34 cellular contexts compared by ENCODE assay signal in the genomic region with DNA sequence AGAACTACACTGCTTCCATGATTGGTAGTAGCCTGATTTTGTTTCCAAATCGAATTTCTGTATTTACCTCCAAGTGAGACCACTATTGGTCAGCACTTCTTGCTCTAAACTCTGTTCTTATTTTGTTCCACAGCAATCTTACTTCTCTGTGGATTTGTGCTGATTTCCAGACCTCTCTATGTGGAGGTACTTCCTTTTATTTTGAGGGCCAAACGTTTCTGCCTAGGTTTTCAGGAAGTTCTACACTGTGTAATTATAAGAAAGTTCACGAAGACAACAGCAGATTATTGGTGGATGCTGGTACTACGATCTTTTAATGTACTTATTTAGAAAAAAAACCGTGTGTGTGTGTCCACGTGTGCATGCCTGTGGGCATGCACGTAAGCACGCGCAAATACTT. TPM values are rescaled to one million over a fixed set of nuclear protein-coding genes. Genes with fewer than 3 reads are reported as not detected.
DNase-seq lines count a peak whose midpoint lies in the region; ATAC-seq, FAIRE-seq and TF ChIP-seq lines count a peak whose summit lies in the region.
"Had no signal": no experiment of that assay in that cellular context is flagged by ENCODE, and none has a peak within 500 bp of the region (broad histone marks: within the 10 kb centered on the region; RNA-seq: fewer than 3 reads in every experiment).

No MANE protein-coding gene starts in this region.

- H4K20me1 ChIP-seq in HepG2 (ENCODE audit: insufficient read depth, low read length) = no peaks in the 10 kb centered on the region
- H4K20me1 ChIP-seq: BLaER1 had no signal

- FAIRE-seq in HepG2 (lab: Jason Lieb, UNC) = no peak
- FAIRE-seq: astrocyte, endometrium, GM18507 had no signal

- no peak overlapping the region for H2AFZ ChIP-seq in HepG2 (ENCODE audit: low read length)

- POLR2A ChIA-PET in HepG2 (lab: Yijun Ruan, JAX) = no interaction called here

- ATAC-seq in right lobe of liver (peak; percentile 14 to 61 (median 38)), HepG2 (no peak), upper lobe of right lung (peak; percentile 75), GM21825 (IDR thresholded peaks at IDR 0.05; ENCODE audit: unreplicated experiment) (no peak)
- ATAC-seq: PC-3 had no signal

- TF ChIP-seq RAD21 in HepG2 (CRISPR knock-in tag; IDR thresholded peaks at IDR 0.05) = no peak

- DNase-seq in right lobe of liver = no peak
- DNase-seq in HepG2 (ENCODE audit: low spot score) = no peak
- DNase-seq in NOMO-1 treated with dmso at 0.1 percent for 144 hours (lab: John Stamatoyannopoulos, UW; ENCODE audit: unreplicated experiment) = peak; percentile 73
- peak; percentile 5 for DNase-seq in UCSD-AML1 (lab: John Stamatoyannopoulos, UW; ENCODE audit: unreplicated experiment)
- no peak for DNase-seq in upper lobe of right lung
- no peak for DNase-seq in GM13977 (ENCODE audit: low spot score)
- DNase-seq in testis = no peak
- DNase-seq: activated CD4-positive, alpha-beta memory T cell treated with anti-CD3 and anti-CD28 coated beads for 36 hours; activated CD8-positive, alpha-beta memory T cell treated with anti-CD3 and anti-CD28 coated beads, Interleukin-2, amount 50 U/mL, for 48 hours; COR-L47; dermis blood vessel endothelial cell; DMS79; esophagus squamous epithelium; foreskin melanocyte; heart right ventricle; kidney glomerular epithelial cell; lower lobe of right lung; NCI-H2081 treated with DMSO at 0.1 percent for 48 hours; NCI-H446; NCI-H774; nephron progenitor cell; PC-3; spleen; stimulated activated CD4-positive, alpha-beta T cell treated with anti-CD3 and anti-CD28 coated beads, Interleukin-2, amount 100 ng/mL, for 48 hours; substantia nigra; SW 1271; T1000; upper lobe of left lung had no signal

- H3K36me3 ChIP-seq in right lobe of liver (no peaks in the 10 kb centered on the region), HepG2 (replicated peaks in 1 of 2; ENCODE audit: control insufficient read depth in 1 of 2, insufficient read depth in 2 of 2, low read length in 2 of 2) (no peaks in the 10 kb centered on the region), upper lobe of right lung (no peaks in the 10 kb centered on the region), testis (ENCODE audit: low read depth, missing control alignments) (no peaks in the 10 kb centered on the region)
- H3K36me3 ChIP-seq: BLaER1, esophagus squamous epithelium, heart right ventricle, lower lobe of right lung, right atrium auricular region, spleen, upper lobe of left lung had no signal

- H3K27me3 ChIP-seq in right lobe of liver = no peaks in the 10 kb centered on the region
- no peaks in the 10 kb centered on the region for H3K27me3 ChIP-seq in HepG2 (ENCODE audit: control insufficient read depth in 1 of 2, insufficient read depth in 2 of 2, low read length in 2 of 2)
- H3K27me3 ChIP-seq in upper lobe of right lung = no peaks in the 10 kb centered on the region
- no peaks in the 10 kb centered on the region for H3K27me3 ChIP-seq in testis
- H3K27me3 ChIP-seq: BLaER1, esophagus squamous epithelium, heart right ventricle, right atrium auricular region, spleen, upper lobe of left lung had no signal

- H3K9me3 ChIP-seq in right lobe of liver (no peaks in the 10 kb centered on the region), HepG2 (ENCODE audit: low read length) (no peaks in the 10 kb centered on the region), upper lobe of right lung (no peaks in the 10 kb centered on the region), testis (no peaks in the 10 kb centered on the region)
- H3K9me3 ChIP-seq: BLaER1, esophagus squamous epithelium, heart right ventricle, lower lobe of right lung, right atrium auricular region, spleen, upper lobe of left lung had no signal

- WGBS in right lobe of liver (ENCODE audit: insufficient coverage, low coverage, low lambda C conversion rate, missing lambda C conversion rate) = 69% methylated on average over 9 of the region's 9 CpGs
- WGBS in HepG2 (ENCODE audit: low lambda C conversion rate) = 28% methylated on average over 9 of the region's 9 CpGs
- WGBS in testis, 2 donors = 80 to 83% methylated on average over 9 of the region's 9 CpGs

- H3K9ac ChIP-seq in HepG2 (ENCODE audit: insufficient read depth, low read depth, low read length) = no peak overlapping the region
- H3K9ac ChIP-seq: BLaER1 had no signal

- TF ChIP-seq EP300 in HepG2 (IDR thresholded peaks at IDR 0.05; ENCODE audit: low read depth in 2 of 2, low read length in 2 of 2) = no peak
- TF ChIP-seq EP300 in HepG2 (CRISPR knock-in tag; IDR thresholded peaks at IDR 0.05; ENCODE audit: borderline replicate concordance) = no peak

- H3K4me1 ChIP-seq in right lobe of liver = no peaks in the 10 kb centered on the region
- no peaks in the 10 kb centered on the region for H3K4me1 ChIP-seq in HepG2 (ENCODE audit: insufficient read depth, low read length)
- peaks cover 3% of the 10 kb centered on the region for H3K4me1 ChIP-seq in upper lobe of right lung
- no peaks in the 10 kb centered on the region for H3K4me1 ChIP-seq in testis
- H3K4me1 ChIP-seq: esophagus squamous epithelium, lower lobe of right lung, right atrium auricular region had no signal

- no peak overlapping the region for H3K4me3 ChIP-seq in right lobe of liver
- H3K4me3 ChIP-seq in HepG2 (replicated peaks in 1 of 3; ENCODE audit: insufficient read depth in 1 of 3, low read depth in 2 of 3, low read length in 3 of 3) = no peak overlapping the region
- H3K4me3 ChIP-seq in upper lobe of right lung = no peak overlapping the region
- H3K4me3 ChIP-seq in testis = no peak overlapping the region
- H3K4me3 ChIP-seq: BLaER1, esophagus squamous epithelium, heart right ventricle, lower lobe of right lung, right atrium auricular region, spleen, upper lobe of left lung had no signal

- CTCF ChIA-PET in HepG2 (lab: Yijun Ruan, JAX; ENCODE audit: low intra/inter-chr PET ratio, low total read pairs) = no interaction called here

- in situ Hi-C loops in HepG2 (cut with HindIII; ENCODE audit: extremely low pct_ligation_motif_present, low pct_unique_long_range_greater_than_20kb) (no loop called here), GM13977 (cut with MboI; ENCODE audit: low pct_unique_long_range_greater_than_20kb, low sequenced_read_pairs, unreplicated experiment) (no loop called here)

- H3K79me2 ChIP-seq in HepG2 (ENCODE audit: insufficient read depth, low read length) = no peaks in the 10 kb centered on the region

- TF ChIP-seq CTCF in right lobe of liver (IDR thresholded peaks at IDR 0.05) = no peak
- no peak for TF ChIP-seq CTCF in HepG2 (CRISPR knock-in tag; IDR thresholded peaks at IDR 0.05)
- no peak for TF ChIP-seq CTCF in upper lobe of right lung (IDR thresholded peaks at IDR 0.05)
- no peak for TF ChIP-seq CTCF in GM13977 (IDR thresholded peaks at IDR 0.05; ENCODE audit: extremely low read depth, insufficient read depth, missing control alignments)
- no peak for TF ChIP-seq CTCF in testis (IDR thresholded peaks at IDR 0.05)

- BruUV-seq in HepG2 (replicated peaks; lab: Mats Ljungman, UMichigan) = no TSS peak

- intact Hi-C loops in right lobe of liver (cut with DNase I) = no loop called here
- intact Hi-C loops in HepG2 (cut with micrococcal nuclease; ENCODE audit: unreplicated experiment) = no loop called here
- intact Hi-C loops in upper lobe of right lung (cut with DNase I) = no loop called here
- intact Hi-C loops in testis (cut with DNase I; ENCODE audit: low total_unique reads) = no loop called here

- TF ChIP-seq POLR2A in right lobe of liver (IDR thresholded peaks at IDR 0.05) = no peak
- no peak for TF ChIP-seq POLR2A in HepG2 (IDR thresholded peaks at IDR 0.05; ENCODE audit: insufficient read depth in 1 of 2, low read depth in 2 of 2, low read length in 2 of 2)
- TF ChIP-seq POLR2A in testis (IDR thresholded peaks at IDR 0.05) = no peak

- no peak overlapping the region for H3K4me2 ChIP-seq in HepG2 (ENCODE audit: low read depth, low read length)
- H3K4me2 ChIP-seq: BLaER1 had no signal

- H3K27ac ChIP-seq in right lobe of liver (no peak overlapping the region), HepG2 (ENCODE audit: extremely low read length, insufficient read depth, low read length) (no peak overlapping the region), upper lobe of right lung (no peak overlapping the region), testis (no peak overlapping the region)
- H3K27ac ChIP-seq: BLaER1, esophagus squamous epithelium, lower lobe of right lung, right atrium auricular region, upper lobe of left lung had no signal

RNA-seq across cellular contexts. Expression of gene DTHD1, which starts 46.7 kb away (rescaled TPM):
- total RNA-seq in right lobe of liver = under 1 TPM in 4 of 6 experiments, not detected in 2; 0.07 to 0.12 (median 0.12) TPM
- total RNA-seq in HepG2 (2016; rRNA removed; fragmentation: Illumina TruSeq; extraction: Trizol) = not detected in 2 replicates
- total RNA-seq in HepG2 (2016; cell fraction: cytosol; rRNA removed; fragmentation: Illumina TruSeq; extraction: Trizol; ENCODE audit: low read depth) = not detected in 2 replicates
- not detected in 2 replicates for total RNA-seq in HepG2 (2016; cell fraction: insoluble cytoplasmic fraction; rRNA removed; fragmentation: Illumina TruSeq; extraction: Trizol)
- not detected in 2 replicates for total RNA-seq in HepG2 (2016; cell fraction: membrane; rRNA removed; fragmentation: Illumina TruSeq; extraction: Trizol)
- not detected in 2 replicates for total RNA-seq in HepG2 (2016; cell fraction: nucleus; rRNA removed; fragmentation: Illumina TruSeq; extraction: Trizol)
- polyA plus RNA-seq in HepG2 (2011; rRNA removed) = not detected in 2 replicates
- not detected in 2 replicates for polyA plus RNA-seq in HepG2 (2011; cell fraction: cytosol; rRNA removed)
- not detected in 2 replicates for polyA plus RNA-seq in HepG2 (2011; cell fraction: nucleus; rRNA removed)
- not detected in 2 replicates for polyA plus RNA-seq in HepG2 (2012)
- polyA plus RNA-seq in HepG2 (2016; cell fraction: cytosol; fragmentation: Illumina TruSeq; extraction: Trizol; ENCODE audit: low read depth) = not detected in 2 replicates
- polyA plus RNA-seq in HepG2 (2016; cell fraction: insoluble cytoplasmic fraction; fragmentation: Illumina TruSeq; extraction: Trizol; ENCODE audit: low read depth) = not detected in 2 replicates
- not detected in 2 replicates for polyA plus RNA-seq in HepG2 (2016; cell fraction: membrane; fragmentation: Illumina TruSeq; extraction: Trizol; ENCODE audit: low read depth)
- not detected in 2 replicates for polyA plus RNA-seq in HepG2 (2016; cell fraction: nucleus; fragmentation: Illumina TruSeq; extraction: Trizol; ENCODE audit: insufficient read depth, low read depth)
- polyA minus RNA-seq in HepG2 (2011; rRNA and poly(A)+ RNA removed; ENCODE audit: low replicate concordance) = not detected in 2 replicates
- not detected in 2 replicates for polyA minus RNA-seq in HepG2 (2011; cell fraction: cytosol; rRNA and poly(A)+ RNA removed)
- polyA minus RNA-seq in HepG2 (2011; cell fraction: nucleus; rRNA and poly(A)+ RNA removed) = not detected in 2 replicates
- 0.55 TPM for total RNA-seq in upper lobe of right lung
- total RNA-seq in testis = 1 to 10 TPM; 1.0 to 4.3 TPM
- polyA plus RNA-seq in testis (ENCODE audit: insufficient read depth, low read depth, low replicate concordance) = 5.8 TPM
- total RNA-seq: astrocyte, dermis blood vessel endothelial cell, PC-3 had no signal
- polyA plus RNA-seq: heart right ventricle had no signal

Comparison
In these comparisons a context has a peak if more than half of its experiments do, and no peak if none do; other contexts are left out.
1. ATAC-seq: peak in right lobe of liver (4 of 4) and upper lobe of right lung (single experiment); none in HepG2 (single experiment) and GM21825 (single experiment).
2. DNase-seq: peak in NOMO-1 treated with dmso at 0.1 percent for 144 hours (single experiment) and UCSD-AML1 (single experiment); none in right lobe of liver (0 of 3), HepG2 (single experiment), upper lobe of right lung (single experiment), GM13977 (single experiment) and testis (single experiment).